16 cellular contexts compared by ENCODE assay signal in genomic region chr3:178901204-178901603, GRCh38.
"Had no signal": no experiment of that assay in that cellular context is flagged by ENCODE, and none has a peak within 500 bp of the region (broad histone marks: within the 10 kb centered on the region; RNA-seq: fewer than 3 reads in every experiment).

No MANE protein-coding gene starts in this region.

- ATAC-seq: foreskin keratinocyte, left cardiac atrium, right lobe of liver had no signal

- H3K27ac ChIP-seq: coronary artery, foreskin keratinocyte, neural progenitor cell, ovary, right lobe of liver, suprapubic skin had no signal

- DNase-seq: activated CD4-positive, alpha-beta T cell treated with anti-CD3 and anti-CD28 coated beads, Interleukin-2, amount 50 U/mL, for 4 hours; activated CD4-positive, CD25-positive, alpha-beta regulatory T cell treated with anti-CD3 and anti-CD28 coated beads, Interleukin-2, amount 50 U/mL, for 72 hours; activated naive CD4-positive, alpha-beta T cell; activated naive CD8-positive, alpha-beta T cell treated with anti-CD3 and anti-CD28 coated beads, Interleukin-2, amount 10 ng/mL, durations not matched to agents 7 days and 5 days; activated T-cell treated with anti-CD3 and anti-CD28 coated beads for 4 hours; effector CD4-positive, alpha-beta T cell; foreskin keratinocyte; left cardiac atrium; midbrain; ovary; right lobe of liver; trophoblast cell had no signal

- H3K36me3 ChIP-seq: neural progenitor cell, ovary, right lobe of liver, suprapubic skin had no signal

- H3K4me1 ChIP-seq: foreskin keratinocyte, neural progenitor cell, right lobe of liver, suprapubic skin had no signal

- H3K9me3 ChIP-seq: ovary, right lobe of liver, suprapubic skin had no signal

- H3K4me3 ChIP-seq: coronary artery, neural progenitor cell, ovary, right lobe of liver, smooth muscle cell, suprapubic skin had no signal

- H3K27me3 ChIP-seq: foreskin keratinocyte, neural progenitor cell, ovary, right lobe of liver, suprapubic skin had no signal
